ENCODE assay signal across 19 cellular contexts in genomic region chr6:163253556-163254213, GRCh38.
DNase-seq lines count a peak whose midpoint lies in the region; ATAC-seq, FAIRE-seq and TF ChIP-seq lines count a peak whose summit lies in the region.
"Had no signal": no experiment of that assay in that cellular context is flagged by ENCODE, and none has a peak within 500 bp of the region (broad histone marks: within the 10 kb centered on the region; RNA-seq: fewer than 3 reads in every experiment).

No MANE protein-coding gene starts in this region.

- CTCF ChIA-PET in HepG2 (lab: Yijun Ruan, JAX; ENCODE audit: low intra/inter-chr PET ratio, low total read pairs) = no interaction called here

- peak; percentile 42; the same call in 2 of the 3 replicates for ATAC-seq in HepG2
- no peak for ATAC-seq in right lobe of liver
- ATAC-seq in sciatic nerve = peak; percentile 48
- ATAC-seq in HG02981 (IDR thresholded peaks at IDR 0.05; ENCODE audit: unreplicated experiment) = no peak
- ATAC-seq: GM12878 had no signal

- H3K27me3 ChIP-seq in HepG2 (ENCODE audit: control insufficient read depth in 1 of 2, insufficient read depth in 2 of 2, low read length in 2 of 2) (peaks cover 0 to 23% of the 10 kb centered on the region in 2 experiments; a peak in 3 of 5 replicates), right lobe of liver (no peaks in the 10 kb centered on the region), layer of hippocampus (ENCODE audit: control insufficient read depth, insufficient read depth, low read length) (no peaks in the 10 kb centered on the region), adrenal gland (no peaks in the 10 kb centered on the region)
- H3K27me3 ChIP-seq: Peyer's patch had no signal

- H4K20me1 ChIP-seq in HepG2 (ENCODE audit: insufficient read depth, low read length) = no peaks in the 10 kb centered on the region

- H3K4me2 ChIP-seq in HepG2 (ENCODE audit: low read depth, low read length) = no peak overlapping the region

- intact Hi-C loops in HepG2 (cut with micrococcal nuclease; ENCODE audit: unreplicated experiment) (no loop called here), right lobe of liver (cut with DNase I) (no loop called here), sciatic nerve (cut with DNase I) (no loop called here), adrenal gland (cut with DNase I) (no loop called here)

- in situ Hi-C loops in HepG2 (cut with HindIII; ENCODE audit: extremely low pct_ligation_motif_present, low pct_unique_long_range_greater_than_20kb) = no loop called here

- H2AFZ ChIP-seq in HepG2 (ENCODE audit: low read length) = no peak overlapping the region

- TF ChIP-seq CTCF in HepG2 (CRISPR knock-in tag; IDR thresholded peaks at IDR 0.05) (no peak), right lobe of liver (IDR thresholded peaks at IDR 0.05) (no peak), adrenal gland (IDR thresholded peaks at IDR 0.05) (no peak)

- no peak for FAIRE-seq in HepG2 (lab: Jason Lieb, UNC)
- FAIRE-seq: GM12878, GM18507 had no signal

- H3K4me1 ChIP-seq in HepG2 (ENCODE audit: insufficient read depth, low read length) (no peaks in the 10 kb centered on the region), right lobe of liver (no peaks in the 10 kb centered on the region), adrenal gland (replicated peaks in 1 of 2) (no peaks in the 10 kb centered on the region)
- H3K4me1 ChIP-seq: Peyer's patch had no signal

- 26% methylated on average over 8 of the region's 9 CpGs for WGBS in HepG2 (ENCODE audit: low lambda C conversion rate)
- 77% methylated on average over 4 of the region's 9 CpGs for WGBS in right lobe of liver (ENCODE audit: insufficient coverage, low coverage, low lambda C conversion rate, missing lambda C conversion rate)
- 81 to 95% (median 88%) methylated on average over 3 to 9 of the region's 9 CpGs for WGBS in adrenal gland, 4 donors

- H3K27ac ChIP-seq in HepG2 (ENCODE audit: extremely low read length, insufficient read depth, low read length) (no peak overlapping the region), right lobe of liver (no peak overlapping the region), layer of hippocampus (ENCODE audit: low read depth, low read length) (peak overlapping the region; percentile 99), adrenal gland (no peak overlapping the region)
- H3K27ac ChIP-seq: C4-2B, Peyer's patch had no signal

- H3K9ac ChIP-seq in HepG2 (ENCODE audit: insufficient read depth, low read depth, low read length) = no peak overlapping the region

- no peaks in the 10 kb centered on the region for H3K36me3 ChIP-seq in HepG2 (replicated peaks in 1 of 2; ENCODE audit: control insufficient read depth in 1 of 2, insufficient read depth in 2 of 2, low read length in 2 of 2)
- H3K36me3 ChIP-seq in right lobe of liver = no peaks in the 10 kb centered on the region
- no peaks in the 10 kb centered on the region for H3K36me3 ChIP-seq in adrenal gland (replicated peaks in 1 of 2)
- H3K36me3 ChIP-seq: Peyer's patch had no signal

- no TSS peak for BruUV-seq in HepG2 (replicated peaks; lab: Mats Ljungman, UMichigan)

- POLR2A ChIA-PET in HepG2 (lab: Yijun Ruan, JAX) = no interaction called here

- no peaks in the 10 kb centered on the region for H3K79me2 ChIP-seq in HepG2 (ENCODE audit: insufficient read depth, low read length)

- H3K4me3 ChIP-seq in HepG2 (replicated peaks in 1 of 3; ENCODE audit: insufficient read depth in 1 of 3, low read depth in 2 of 3, low read length in 3 of 3) (no peak overlapping the region), right lobe of liver (no peak overlapping the region), adrenal gland (no peak overlapping the region)
- H3K4me3 ChIP-seq: GM12878, Peyer's patch had no signal

- TF ChIP-seq POLR2A in HepG2 (IDR thresholded peaks at IDR 0.05; ENCODE audit: insufficient read depth in 1 of 2, low read depth in 2 of 2, low read length in 2 of 2) = no peak
- no peak for TF ChIP-seq POLR2A in right lobe of liver (IDR thresholded peaks at IDR 0.05)
- TF ChIP-seq POLR2A in adrenal gland (IDR thresholded peaks at IDR 0.05) = no peak

- no peak for TF ChIP-seq RAD21 in HepG2 (CRISPR knock-in tag; IDR thresholded peaks at IDR 0.05)

- H3K9me3 ChIP-seq in HepG2 (ENCODE audit: low read length) = no peaks in the 10 kb centered on the region
- no peaks in the 10 kb centered on the region for H3K9me3 ChIP-seq in right lobe of liver
- H3K9me3 ChIP-seq in adrenal gland (replicated peaks in 1 of 3) = no peaks in the 10 kb centered on the region
- H3K9me3 ChIP-seq: Peyer's patch had no signal

- TF ChIP-seq EP300 in HepG2 (IDR thresholded peaks at IDR 0.05; ENCODE audit: low read depth in 2 of 2, low read length in 2 of 2) (no peak), HepG2 (CRISPR knock-in tag; IDR thresholded peaks at IDR 0.05; ENCODE audit: borderline replicate concordance) (no peak)

- DNase-seq in HepG2 (ENCODE audit: low spot score) = no peak
- no peak for DNase-seq in right lobe of liver
- no peak for DNase-seq in sciatic nerve (ENCODE audit: low spot score)
- no peak for DNase-seq in HUDEP-2 (lab: John Stamatoyannopoulos, UW; ENCODE audit: unreplicated experiment in 76 of 76)
- no peak for DNase-seq in adrenal gland
- DNase-seq: DMS 273 treated with DMSO at 0.1 percent for 48 hours, GDM1, GOT3, KBM-7, NCI-H1048, NCI-H146, NCI-H524, Peyer's patch, SHP77 had no signal

TF ChIP-seq in HepG2, 621 proteins besides CTCF, POLR2A, EP300 and RAD21 (continues in another document):
- TF ChIP-seq NKX3-1 (CRISPR knock-in tag; IDR thresholded peaks at IDR 0.05) (no peak), THRA (CRISPR knock-in tag; IDR thresholded peaks at IDR 0.05; ENCODE audit: borderline replicate concordance) (no peak), POLR2AphosphoS2 (IDR thresholded peaks at IDR 0.05; ENCODE audit: low read depth, low read length) (no peak), PAXIP1 (CRISPR knock-in tag; conservative IDR thresholded peaks at IDR 0.05) (no peak), ATF7 (IDR thresholded peaks at IDR 0.05) (no peak), ATF7 (CRISPR knock-in tag; IDR thresholded peaks at IDR 0.05) (no peak)

Comparison
In these comparisons a context has a peak if more than half of its experiments do, and no peak if none do; other contexts are left out.
1. ATAC-seq: peak in HepG2 (single experiment) and sciatic nerve (single experiment); none in right lobe of liver (0 of 4) and HG02981 (single experiment).